In genomic region chr1:97524211-97524610, GRCh38 we compare ENCODE assay signal across 27 cellular contexts.
DNase-seq lines count a peak whose midpoint lies in the region; ATAC-seq, FAIRE-seq and TF ChIP-seq lines count a peak whose summit lies in the region.
"Had no signal": no experiment of that assay in that cellular context is flagged by ENCODE, and none has a peak within 500 bp of the region (broad histone marks: within the 10 kb centered on the region; RNA-seq: fewer than 3 reads in every experiment).

No MANE protein-coding gene starts in this region.

- no peak for ATAC-seq in HG03159 (IDR thresholded peaks at IDR 0.05; ENCODE audit: unreplicated experiment)
- ATAC-seq: A549, GM12878 had no signal

- H3K36me3 ChIP-seq in astrocyte (ENCODE audit: insufficient read depth, low read length) = no peaks in the 10 kb centered on the region
- no peaks in the 10 kb centered on the region for H3K36me3 ChIP-seq in bronchial epithelial cell (ENCODE audit: control insufficient read depth, insufficient read depth, low read length)
- no peaks in the 10 kb centered on the region for H3K36me3 ChIP-seq in right atrium auricular region
- H3K36me3 ChIP-seq: BE2C had no signal

- no peak overlapping the region for H3K27ac ChIP-seq in astrocyte (ENCODE audit: low read depth, low read length)
- H3K27ac ChIP-seq in right atrium auricular region = no peak overlapping the region
- H3K27ac ChIP-seq: A549; BLaER1 treated with 17β-estradiol and CSF1 and Interleukin-3, amounts not matched to agents 10 nM and 100 nM; GM23248 had no signal

- H3K27ac Mint-ChIP-seq in astrocyte (ENCODE audit: unreplicated experiment) = no peak overlapping the region
- no peak overlapping the region for H3K27ac Mint-ChIP-seq in activated naive CD4-positive, alpha-beta T cell treated with anti-CD3 and anti-CD28 coated beads, Interleukin-2, amount 10 ng/mL, durations not matched to agents 7 days and 5 days
- H3K27ac Mint-ChIP-seq: CD4-positive, alpha-beta T cell; CD8-positive, alpha-beta memory T cell had no signal

- no peaks in the 10 kb centered on the region for H3K9me3 ChIP-seq in astrocyte (ENCODE audit: insufficient read depth, low read depth, low read length)
- peaks cover 0 to 16% of the 10 kb centered on the region in 2 donors for H3K9me3 ChIP-seq in right atrium auricular region
- H3K9me3 ChIP-seq: A549, BE2C had no signal

- FAIRE-seq in astrocyte (lab: Jason Lieb, UNC) (no peak), bronchial epithelial cell (lab: Jason Lieb, UNC) (no peak)
- FAIRE-seq: A549, D721Med, GM12878, GM19239, H1 had no signal

- no peak overlapping the region for H3K4me3 ChIP-seq in astrocyte (ENCODE audit: insufficient read depth, low read depth, low read length)
- H3K4me3 ChIP-seq in bronchial epithelial cell (ENCODE audit: low read depth, low read length) = no peak overlapping the region
- H3K4me3 ChIP-seq in fibroblast of mammary gland (ENCODE audit: control insufficient read depth, low read depth, low read length) = no peak overlapping the region
- no peak overlapping the region for H3K4me3 ChIP-seq in right atrium auricular region
- H3K4me3 ChIP-seq: A549; BLaER1 treated with 17β-estradiol and CSF1 and Interleukin-3, amounts not matched to agents 10 nM and 100 nM; GM12878; GM23248 had no signal

- H3K79me2 ChIP-seq in astrocyte (ENCODE audit: insufficient read depth, low read length) = no peaks in the 10 kb centered on the region

- no peak overlapping the region for H2AFZ ChIP-seq in astrocyte (ENCODE audit: low read depth, low read length)
- H2AFZ ChIP-seq: GM23248 had no signal

- H4K20me1 ChIP-seq in astrocyte (ENCODE audit: insufficient read depth, low read length) = no peaks in the 10 kb centered on the region
- H4K20me1 ChIP-seq: BLaER1 treated with 17β-estradiol and CSF1 and Interleukin-3, amounts not matched to agents 10 nM and 100 nM had no signal

- no peak overlapping the region for H3K4me2 ChIP-seq in astrocyte (ENCODE audit: low read length)
- H3K4me2 ChIP-seq: A549; BLaER1 treated with 17β-estradiol and CSF1 and Interleukin-3, amounts not matched to agents 10 nM and 100 nM had no signal

- peaks cover 10% of the 10 kb centered on the region for H3K9me3 Mint-ChIP-seq in astrocyte (ENCODE audit: unreplicated experiment)
- peaks cover 2% of the 10 kb centered on the region for H3K9me3 Mint-ChIP-seq in activated naive CD4-positive, alpha-beta T cell treated with anti-CD3 and anti-CD28 coated beads, Interleukin-2, amount 10 ng/mL, durations not matched to agents 7 days and 5 days

- H3K36me3 Mint-ChIP-seq in astrocyte (ENCODE audit: low read depth, unreplicated experiment) = peaks cover 3% of the 10 kb centered on the region
- H3K36me3 Mint-ChIP-seq in activated naive CD4-positive, alpha-beta T cell treated with anti-CD3 and anti-CD28 coated beads, Interleukin-2, amount 10 ng/mL, durations not matched to agents 7 days and 5 days = peaks cover 23% of the 10 kb centered on the region

- H3K4me3 Mint-ChIP-seq in astrocyte (ENCODE audit: unreplicated experiment) = no peak overlapping the region
- H3K4me3 Mint-ChIP-seq in activated naive CD4-positive, alpha-beta T cell treated with anti-CD3 and anti-CD28 coated beads, Interleukin-2, amount 10 ng/mL, durations not matched to agents 7 days and 5 days = no peak overlapping the region
- H3K4me3 Mint-ChIP-seq: CD14-positive monocyte; CD4-positive, alpha-beta T cell; CD8-positive, alpha-beta memory T cell had no signal

- CTCF ChIA-PET in activated naive CD4-positive, alpha-beta T cell treated with anti-CD3 and anti-CD28 coated beads, Interleukin-2, amount 10 ng/mL, durations not matched to agents 7 days and 5 days (lab: Charles Lee) = no interaction called here

- peak; percentile 56 for DNase-seq in astrocyte (ENCODE audit: low read depth)
- DNase-seq in bronchial epithelial cell (ENCODE audit: low read depth) = peak; percentile 9
- DNase-seq in fibroblast of mammary gland (ENCODE audit: low read depth) = peak; percentile 2
- no peak for DNase-seq in right atrium auricular region (ENCODE audit: low spot score)
- no peak for DNase-seq in activated naive CD4-positive, alpha-beta T cell treated with anti-CD3 and anti-CD28 coated beads, Interleukin-2, amount 10 ng/mL, durations not matched to agents 7 days and 5 days
- DNase-seq in NCI-H2081 (lab: John Stamatoyannopoulos, UW) = no peak
- DNase-seq: 8988T; ACHN; AML-193; BE2C; CD4-positive, alpha-beta T cell; CD8-positive, alpha-beta memory T cell; DMS 273 treated with DMSO at 0.1 percent for 48 hours; DMS79; EL; GDM1; GM23248; H7; HCEC 1CT had no signal

- no peak overlapping the region for H3K9ac ChIP-seq in astrocyte (ENCODE audit: low read length)
- H3K9ac ChIP-seq: BLaER1 treated with 17β-estradiol and CSF1 and Interleukin-3, amounts not matched to agents 10 nM and 100 nM; GM23248 had no signal

- no peak for TF ChIP-seq CTCF in astrocyte (IDR thresholded peaks at IDR 0.05; ENCODE audit: insufficient read depth, low read depth, low read length)
- no peak for TF ChIP-seq CTCF in bronchial epithelial cell (IDR thresholded peaks at IDR 0.05; ENCODE audit: insufficient read depth, low read length, severe bottlenecking)
- TF ChIP-seq CTCF in fibroblast of mammary gland (conservative IDR thresholded peaks at IDR 0.05; ENCODE audit: control insufficient read depth, insufficient read depth, low read depth, low read length) = no peak
- TF ChIP-seq CTCF in right atrium auricular region (IDR thresholded peaks at IDR 0.05) = no peak

- H3K27me3 ChIP-seq in astrocyte (ENCODE audit: insufficient read depth, low read length) (no peaks in the 10 kb centered on the region), bronchial epithelial cell (ENCODE audit: control insufficient read depth, insufficient read depth, low read length) (no peaks in the 10 kb centered on the region), right atrium auricular region (no peaks in the 10 kb centered on the region)
- H3K27me3 ChIP-seq: BE2C; BLaER1 treated with 17β-estradiol and CSF1 and Interleukin-3, amounts not matched to agents 10 nM and 100 nM had no signal

- no peaks in the 10 kb centered on the region for H3K27me3 Mint-ChIP-seq in astrocyte (ENCODE audit: low read depth, unreplicated experiment)
- no peaks in the 10 kb centered on the region for H3K27me3 Mint-ChIP-seq in activated naive CD4-positive, alpha-beta T cell treated with anti-CD3 and anti-CD28 coated beads, Interleukin-2, amount 10 ng/mL, durations not matched to agents 7 days and 5 days
- H3K27me3 Mint-ChIP-seq: CD4-positive, alpha-beta T cell; CD8-positive, alpha-beta memory T cell had no signal

- no peaks in the 10 kb centered on the region for H3K4me1 Mint-ChIP-seq in astrocyte (ENCODE audit: low read depth, unreplicated experiment)
- no peaks in the 10 kb centered on the region for H3K4me1 Mint-ChIP-seq in activated naive CD4-positive, alpha-beta T cell treated with anti-CD3 and anti-CD28 coated beads, Interleukin-2, amount 10 ng/mL, durations not matched to agents 7 days and 5 days
- H3K4me1 Mint-ChIP-seq: CD14-positive monocyte had no signal

- H3K4me1 ChIP-seq in astrocyte (ENCODE audit: insufficient read depth, low read length) = no peaks in the 10 kb centered on the region
- H3K4me1 ChIP-seq in right atrium auricular region = no peaks in the 10 kb centered on the region
- H3K4me1 ChIP-seq: A549; BE2C; BLaER1 treated with 17β-estradiol and CSF1 and Interleukin-3, amounts not matched to agents 10 nM and 100 nM had no signal

Comparison
In these comparisons a context has a peak if more than half of its experiments do, and no peak if none do; other contexts are left out.
1. DNase-seq: peak in astrocyte (single experiment), bronchial epithelial cell (single experiment) and fibroblast of mammary gland (single experiment); none in right atrium auricular region (single experiment), activated naive CD4-positive, alpha-beta T cell treated with anti-CD3 and anti-CD28 coated beads, Interleukin-2, amount 10 ng/mL, durations not matched to agents 7 days and 5 days (single experiment) and NCI-H2081 (0 of 2).